In genomic region chr6:156974897-156975296, GRCh38 we compare ENCODE assay signal across 20 cellular contexts.
DNase-seq lines count a peak whose midpoint lies in the region; ATAC-seq and TF ChIP-seq lines count a peak whose summit lies in the region.
"Had no signal": no experiment of that assay in that cellular context is flagged by ENCODE, and none has a peak within 500 bp of the region (broad histone marks: within the 10 kb centered on the region; RNA-seq: fewer than 3 reads in every experiment).

No MANE protein-coding gene starts in this region.

- H3K9ac ChIP-seq in OCI-LY3 (ENCODE audit: low read length): no peak overlapping the region

- no peak for ATAC-seq in stimulated activated naive CD8-positive, alpha-beta T cell treated with anti-CD3 and anti-CD28 coated beads, Interleukin-15, Interleukin-2, amounts not matched to agents 100 U/mL and 50 U/mL, for 24 hours
- ATAC-seq in activated naive CD8-positive, alpha-beta T cell treated with anti-CD3 and anti-CD28 coated beads, Interleukin-2, amount 50 U/mL, for 24 hours: peak; percentile 42
- ATAC-seq in HG02852 (IDR thresholded peaks at IDR 0.05; ENCODE audit: unreplicated experiment) (no peak), Right ventricle myocardium inferior (no peak)
- ATAC-seq: natural killer cell treated with Interleukin-12 subunit alpha and Interleukin-12 subunit beta and Interleukin-15 and Interleukin-18, amount 100 ng/mL, for 72 hours had no signal

- no peak for TF ChIP-seq CTCF in OCI-LY3 (IDR thresholded peaks at IDR 0.05; ENCODE audit: low read depth, low read length)
- TF ChIP-seq CTCF in endothelial cell (IDR thresholded peaks at IDR 0.05; ENCODE audit: unreplicated experiment): no peak

- H3K4me3 ChIP-seq in OCI-LY3 (ENCODE audit: low read length): peak overlapping the region; percentile 84
- H3K4me3 ChIP-seq: tibial artery had no signal

- no peaks in the 10 kb centered on the region for H3K27me3 ChIP-seq in OCI-LY3 (ENCODE audit: low read depth, low read length)
- H3K27me3 ChIP-seq: tibial artery had no signal

- peaks cover 2% of the 10 kb centered on the region; the same call in 1 of the 2 replicates for H4K20me1 ChIP-seq in OCI-LY3 (ENCODE audit: insufficient read depth, low read length)

- H2AFZ ChIP-seq in OCI-LY3 (ENCODE audit: low read depth, low read length): no peak overlapping the region

- no peaks in the 10 kb centered on the region for H3K27me3 Mint-ChIP-seq in stimulated activated naive CD8-positive, alpha-beta T cell treated with anti-CD3 and anti-CD28 coated beads, Interleukin-15, Interleukin-2, amounts not matched to agents 100 ng/mL and 50 ng/mL, for 24 hours
- no peaks in the 10 kb centered on the region for H3K27me3 Mint-ChIP-seq in activated naive CD8-positive, alpha-beta T cell treated with anti-CD3 and anti-CD28 coated beads, Interleukin-2, amount 50 U/mL, for 24 hours
- no peaks in the 10 kb centered on the region for H3K27me3 Mint-ChIP-seq in endothelial cell (ENCODE audit: unreplicated experiment)
- H3K27me3 Mint-ChIP-seq: CD8-positive, alpha-beta memory T cell; central memory CD8-positive, alpha-beta T cell; natural killer cell treated with Interleukin-12 subunit alpha and Interleukin-12 subunit beta and Interleukin-15 and Interleukin-18, amount 100 ng/mL, for 72 hours had no signal

- H3K4me1 Mint-ChIP-seq in stimulated activated naive CD8-positive, alpha-beta T cell treated with anti-CD3 and anti-CD28 coated beads, Interleukin-15, Interleukin-2, amounts not matched to agents 100 ng/mL and 50 ng/mL, for 24 hours (ENCODE audit: low read depth): peaks cover 86% of the 10 kb centered on the region
- peaks cover 81% of the 10 kb centered on the region for H3K4me1 Mint-ChIP-seq in activated naive CD8-positive, alpha-beta T cell treated with anti-CD3 and anti-CD28 coated beads, Interleukin-2, amount 50 U/mL, for 24 hours
- H3K4me1 Mint-ChIP-seq in endothelial cell (ENCODE audit: unreplicated experiment): peaks cover 29% of the 10 kb centered on the region

- peak overlapping the region; percentile 77 for H3K27ac ChIP-seq in OCI-LY3 (ENCODE audit: low read length)
- H3K27ac ChIP-seq: tibial artery had no signal

- peak overlapping the region; percentile 61 for H3K27ac Mint-ChIP-seq in stimulated activated naive CD8-positive, alpha-beta T cell treated with anti-CD3 and anti-CD28 coated beads, Interleukin-15, Interleukin-2, amounts not matched to agents 100 ng/mL and 50 ng/mL, for 24 hours
- H3K27ac Mint-ChIP-seq in activated naive CD8-positive, alpha-beta T cell treated with anti-CD3 and anti-CD28 coated beads, Interleukin-2, amount 50 U/mL, for 24 hours: peak overlapping the region; percentile 75
- H3K27ac Mint-ChIP-seq in endothelial cell (ENCODE audit: unreplicated experiment): no peak overlapping the region

- H3K9me3 ChIP-seq in OCI-LY3 (ENCODE audit: insufficient read depth, low read length): no peaks in the 10 kb centered on the region
- H3K9me3 ChIP-seq: tibial artery had no signal

- no peaks in the 10 kb centered on the region for H3K9me3 Mint-ChIP-seq in stimulated activated naive CD8-positive, alpha-beta T cell treated with anti-CD3 and anti-CD28 coated beads, Interleukin-15, Interleukin-2, amounts not matched to agents 100 ng/mL and 50 ng/mL, for 24 hours
- no peaks in the 10 kb centered on the region for H3K9me3 Mint-ChIP-seq in activated naive CD8-positive, alpha-beta T cell treated with anti-CD3 and anti-CD28 coated beads, Interleukin-2, amount 50 U/mL, for 24 hours
- H3K9me3 Mint-ChIP-seq in endothelial cell (ENCODE audit: unreplicated experiment): no peaks in the 10 kb centered on the region
- H3K9me3 Mint-ChIP-seq: CD8-positive, alpha-beta memory T cell; central memory CD8-positive, alpha-beta T cell; natural killer cell treated with Interleukin-12 subunit alpha and Interleukin-12 subunit beta and Interleukin-15 and Interleukin-18, amount 100 ng/mL, for 72 hours had no signal

- peak overlapping the region; percentile 11 for H3K4me3 Mint-ChIP-seq in stimulated activated naive CD8-positive, alpha-beta T cell treated with anti-CD3 and anti-CD28 coated beads, Interleukin-15, Interleukin-2, amounts not matched to agents 100 ng/mL and 50 ng/mL, for 24 hours
- H3K4me3 Mint-ChIP-seq in activated naive CD8-positive, alpha-beta T cell treated with anti-CD3 and anti-CD28 coated beads, Interleukin-2, amount 50 U/mL, for 24 hours: no peak overlapping the region
- no peak overlapping the region for H3K4me3 Mint-ChIP-seq in endothelial cell (ENCODE audit: unreplicated experiment)

- no peak for DNase-seq in stimulated activated naive CD8-positive, alpha-beta T cell treated with anti-CD3 and anti-CD28 coated beads, Interleukin-15, Interleukin-2, amounts not matched to agents 100 U/mL and 50 U/mL, for 24 hours
- DNase-seq in activated naive CD8-positive, alpha-beta T cell treated with anti-CD3 and anti-CD28 coated beads, Interleukin-2, amount 50 U/mL, for 24 hours: no peak
- no peak for DNase-seq in endothelial cell (ENCODE audit: low spot score)
- no peak for DNase-seq in NCI-H748 treated with DMSO at 0.1 percent for 48 hours (lab: John Stamatoyannopoulos, UW)
- no peak for DNase-seq in Right ventricle myocardium inferior (ENCODE audit: missing footprints)
- DNase-seq: activated naive CD4-positive, alpha-beta T cell; CD8-positive, alpha-beta memory T cell; kidney glomerular epithelial cell; mesendoderm; NCI-H1048; NCI-H2029; NCI-H345; NK-92 treated with Interleukin-12 subunit alpha and Interleukin-12 subunit beta, amount 100 ng/mL, for 24 hours; stimulated activated naive CD4-positive, alpha-beta T cell treated with Interleukin-2 at 50 U/mL for 16 hours; tibial artery had no signal

- H3K79me2 ChIP-seq in OCI-LY3 (ENCODE audit: low read length): peaks cover 79% of the 10 kb centered on the region

- intact Hi-C loops in Right ventricle myocardium inferior (cut with DNase I): loop anchor here (5.0 kb wide), 1 partner anchor 47 kb away; no protein-coding TSS in a partner anchor

- peaks cover 3% of the 10 kb centered on the region for H3K36me3 ChIP-seq in OCI-LY3 (replicated peaks; ENCODE audit: low read depth, low read length)
- H3K36me3 ChIP-seq: tibial artery had no signal

- peaks cover 59% of the 10 kb centered on the region for H3K4me1 ChIP-seq in OCI-LY3 (ENCODE audit: low read length)

- no peaks in the 10 kb centered on the region for H3K36me3 Mint-ChIP-seq in stimulated activated naive CD8-positive, alpha-beta T cell treated with anti-CD3 and anti-CD28 coated beads, Interleukin-15, Interleukin-2, amounts not matched to agents 100 ng/mL and 50 ng/mL, for 24 hours (ENCODE audit: low read depth)
- H3K36me3 Mint-ChIP-seq in activated naive CD8-positive, alpha-beta T cell treated with anti-CD3 and anti-CD28 coated beads, Interleukin-2, amount 50 U/mL, for 24 hours (ENCODE audit: low read depth): no peaks in the 10 kb centered on the region
- no peaks in the 10 kb centered on the region for H3K36me3 Mint-ChIP-seq in endothelial cell (ENCODE audit: low read depth, unreplicated experiment)
- H3K36me3 Mint-ChIP-seq: natural killer cell treated with Interleukin-12 subunit alpha and Interleukin-12 subunit beta and Interleukin-15 and Interleukin-18, amount 100 ng/mL, for 72 hours had no signal

- peak overlapping the region; percentile 98 for H3K4me2 ChIP-seq in OCI-LY3 (ENCODE audit: low read length)
